In the genomic region with DNA sequence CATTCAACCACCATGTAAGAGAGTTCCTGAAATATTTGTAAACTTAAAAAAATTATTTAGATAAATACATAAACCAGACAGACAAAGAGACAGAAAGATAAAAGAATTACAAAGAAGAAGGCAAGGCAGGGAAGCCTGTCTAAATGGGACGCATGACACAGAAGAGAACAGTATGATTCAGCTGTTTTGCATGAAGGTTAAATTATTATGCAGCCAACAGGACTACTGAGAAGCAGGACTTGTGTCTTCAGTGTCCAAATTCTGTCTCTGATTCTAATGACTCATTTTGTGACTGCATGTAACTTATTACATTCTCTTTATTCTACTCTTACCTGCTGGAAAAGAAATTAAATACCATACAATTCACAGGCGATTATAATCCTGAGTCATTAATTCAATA, we compare ENCODE assay signal across 12 cellular contexts.
DNase-seq lines count a peak whose midpoint lies in the region; ATAC-seq, FAIRE-seq and TF ChIP-seq lines count a peak whose summit lies in the region.
"Had no signal": no experiment of that assay in that cellular context is flagged by ENCODE, and none has a peak within 500 bp of the region (broad histone marks: within the 10 kb centered on the region; RNA-seq: fewer than 3 reads in every experiment).

No MANE protein-coding gene starts in this region.

- WGBS in suprapubic skin, result 48% methylated on average over 2 of the region's 2 CpGs

- no peaks in the 10 kb centered on the region for H3K36me3 ChIP-seq in suprapubic skin
- H3K36me3 ChIP-seq: upper lobe of right lung had no signal

- H3K9me3 ChIP-seq in suprapubic skin, result no peaks in the 10 kb centered on the region
- H3K9me3 ChIP-seq: upper lobe of right lung had no signal

- ATAC-seq in GM21717 (IDR thresholded peaks at IDR 0.05; ENCODE audit: unreplicated experiment) (peak; percentile 74), HG03571 (IDR thresholded peaks at IDR 0.05; ENCODE audit: unreplicated experiment) (peak; percentile 68)
- ATAC-seq: upper lobe of right lung had no signal

- H3K27me3 ChIP-seq in suprapubic skin, result no peaks in the 10 kb centered on the region
- H3K27me3 ChIP-seq: upper lobe of right lung had no signal

- no peak for TF ChIP-seq POLR2A in suprapubic skin (IDR thresholded peaks at IDR 0.05)

- DNase-seq in EH (ENCODE audit: low read depth), result peak; percentile 78
- peak; percentile 58 for DNase-seq in fibroblast of the aortic adventitia (ENCODE audit: low read depth)
- no peak for DNase-seq in activated naive CD4-positive, alpha-beta T cell (lab: John Stamatoyannopoulos, UW)
- no peak for DNase-seq in urothelium cell line (ENCODE audit: low spot score)
- no peak for DNase-seq in suprapubic skin (ENCODE audit: low spot score in 2 of 2)
- DNase-seq in activated CD4-positive, alpha-beta T cell treated with anti-CD3 and anti-CD28 coated beads, Interleukin-2, amount 50 U/mL, for 4 hours, result no peak
- DNase-seq: aorta; stimulated activated CD4-positive, alpha-beta T cell treated with anti-CD3 and anti-CD28 coated beads, Interleukin-15, amount 100 ng/mL, for 24 hours; upper lobe of right lung had no signal

- H3K4me3 ChIP-seq in fibroblast of the aortic adventitia (ENCODE audit: low read depth, low read length) (no peak overlapping the region), suprapubic skin (no peak overlapping the region)
- H3K4me3 ChIP-seq: upper lobe of right lung had no signal

- no peak for TF ChIP-seq CTCF in fibroblast of the aortic adventitia (IDR thresholded peaks at IDR 0.05; ENCODE audit: insufficient read depth, low read length)
- no peak for TF ChIP-seq CTCF in suprapubic skin (IDR thresholded peaks at IDR 0.05)

- H3K27ac ChIP-seq in suprapubic skin, result no peak overlapping the region
- H3K27ac ChIP-seq: upper lobe of right lung had no signal

- peaks cover 24% of the 10 kb centered on the region for H3K4me1 ChIP-seq in suprapubic skin
- H3K4me1 ChIP-seq: upper lobe of right lung had no signal

- TF ChIP-seq EP300 in suprapubic skin (IDR thresholded peaks at IDR 0.05), result no peak

- FAIRE-seq in urothelium cell line (lab: Jason Lieb, UNC), result no peak
- FAIRE-seq: H1 had no signal

Comparison
In these comparisons a context has a peak if more than half of its experiments do, and no peak if none do; other contexts are left out.
1. DNase-seq: peak in EH (single experiment) and fibroblast of the aortic adventitia (single experiment); none in activated naive CD4-positive, alpha-beta T cell (0 of 4), urothelium cell line (single experiment), suprapubic skin (0 of 2) and activated CD4-positive, alpha-beta T cell treated with anti-CD3 and anti-CD28 coated beads, Interleukin-2, amount 50 U/mL, for 4 hours (0 of 2).